In the genomic region with DNA sequence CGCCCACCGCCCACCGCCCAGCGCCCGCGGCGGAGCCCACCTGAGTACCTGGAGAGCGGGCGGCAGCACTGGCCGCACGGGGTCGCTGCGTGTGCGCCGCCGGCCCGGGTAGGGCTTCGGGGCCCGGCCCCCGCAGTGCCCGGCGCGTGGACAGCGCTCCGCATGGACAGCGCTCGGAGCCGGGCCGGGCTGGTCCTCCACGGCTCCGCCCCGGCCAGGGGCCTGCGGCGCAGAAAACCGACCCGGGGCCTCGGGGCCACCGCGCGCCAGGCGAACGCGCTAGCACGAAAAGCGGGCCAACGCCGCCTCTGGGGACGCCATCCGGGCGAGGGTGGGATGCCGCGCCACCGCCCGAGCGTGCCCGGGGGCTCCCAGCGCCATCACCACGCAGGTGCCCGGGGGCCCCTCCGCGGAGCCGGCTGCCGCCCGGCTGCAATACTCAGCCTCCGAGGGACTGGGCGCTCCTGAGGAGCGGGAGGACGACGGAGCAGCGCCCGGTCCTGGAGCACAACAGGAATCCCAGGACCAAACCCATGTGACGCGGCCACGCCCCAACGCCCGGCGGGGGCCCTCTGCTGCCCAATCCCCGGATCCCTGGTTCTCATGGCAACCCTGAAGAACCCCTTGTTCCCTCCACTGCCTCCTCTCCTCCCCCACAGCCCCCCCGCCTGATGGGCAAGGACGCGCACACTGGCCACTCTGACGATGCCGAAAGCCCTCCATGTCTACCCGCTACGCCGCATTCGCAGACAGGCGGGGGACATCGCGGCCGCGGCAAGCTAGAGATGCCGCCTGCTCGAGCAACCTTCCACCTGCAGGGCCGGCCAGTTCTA, we compare ENCODE assay signal across 8 cellular contexts. TPM values are rescaled to one million over a fixed set of nuclear protein-coding genes. Genes with fewer than 3 reads are reported as not detected.
DNase-seq lines count a peak whose midpoint lies in the region; ATAC-seq and TF ChIP-seq lines count a peak whose summit lies in the region.

A gene (minus strand): TSS at position 521 of the 833 bp plus-strand sequence. CDS start 50,574 bp downstream, outside the sequence.

- ATAC-seq in GM18511 (IDR thresholded peaks at IDR 0.05; ENCODE audit: unreplicated experiment) (no peak), GM18519 (IDR thresholded peaks at IDR 0.05; ENCODE audit: low FRiP score, unreplicated experiment) (no peak)

- peaks cover 15 to 22% of the 10 kb centered on the region in 2 donors for H3K27me3 Mint-ChIP-seq in CD4-positive, alpha-beta memory T cell

- TF ChIP-seq CTCF in astrocyte of the spinal cord (IDR thresholded peaks at IDR 0.05; ENCODE audit: low read depth, low read length) = peak; percentile 6
- TF ChIP-seq CTCF in prostate gland (IDR thresholded peaks at IDR 0.05) = peak in 3 of 4 experiments; percentile 8 to 39 (median 21)

- in situ Hi-C loops in astrocyte of the spinal cord (cut with HindIII; ENCODE audit: low sequenced_read_pairs) = no loop called here

- no peak within 1 kb of the TSS for H3K27ac ChIP-seq in CD4-positive, alpha-beta memory T cell (ENCODE audit: low read depth, low read length)
- H3K27ac ChIP-seq in prostate gland = peak within 1 kb of the TSS; percentile 47 to 49

- H3K36me3 ChIP-seq in CD4-positive, alpha-beta memory T cell (ENCODE audit: insufficient read depth, low read length) = no peaks in the 10 kb centered on the region
- no peaks in the 10 kb centered on the region for H3K36me3 ChIP-seq in prostate gland

- H3K27me3 ChIP-seq in CD4-positive, alpha-beta memory T cell (ENCODE audit: insufficient read depth, low read length) = peaks cover 3% of the 10 kb centered on the region
- H3K27me3 ChIP-seq in prostate gland (replicated peaks; ENCODE audit: insufficient read depth) = no peaks in the 10 kb centered on the region

- no peak for TF ChIP-seq POLR2A in prostate gland (IDR thresholded peaks at IDR 0.05)

- H3K4me1 Mint-ChIP-seq in CD4-positive, alpha-beta memory T cell = peaks cover 16 to 28% (median 24%) of the 10 kb centered on the region in 4 donors

- no peaks in the 10 kb centered on the region for H3K9me3 ChIP-seq in CD4-positive, alpha-beta memory T cell (ENCODE audit: control insufficient read depth in 1 of 2, low read length in 2 of 2)
- no peaks in the 10 kb centered on the region for H3K9me3 ChIP-seq in prostate gland

- H3K27ac Mint-ChIP-seq in CD4-positive, alpha-beta memory T cell = peak within 1 kb of the TSS in 6 of 7 donors; percentile 5 to 88 (median 60)

- no peak within 1 kb of the TSS for H3K4me3 ChIP-seq in CD4-positive, alpha-beta memory T cell (ENCODE audit: low read length in 2 of 2)
- H3K4me3 ChIP-seq in astrocyte of the spinal cord (ENCODE audit: low read depth, low read length) = peak within 1 kb of the TSS; percentile 36
- peak within 1 kb of the TSS; percentile 39 to 40 for H3K4me3 ChIP-seq in prostate gland

- peak within 1 kb of the TSS; percentile 74 to 86 (median 80) for H3K4me3 Mint-ChIP-seq in CD4-positive, alpha-beta memory T cell

- CTCF ChIA-PET in CD4-positive, alpha-beta memory T cell (lab: Charles Lee; ENCODE audit: partially characterized antibody) = no interaction called here

- H3K9me3 Mint-ChIP-seq in CD4-positive, alpha-beta memory T cell = peaks cover 0 to 8% (median 3%) of the 10 kb centered on the region in 8 donors

- peaks cover 7% of the 10 kb centered on the region for H3K4me1 ChIP-seq in CD4-positive, alpha-beta memory T cell (ENCODE audit: insufficient read depth, low read length)
- peaks cover 5% of the 10 kb centered on the region for H3K4me1 ChIP-seq in prostate gland (replicated peaks)

- DNase-seq in CD4-positive, alpha-beta memory T cell = peak in 1 of 5 donors; percentile 23
- peak; percentile 59 for DNase-seq in NCI-H146 treated with DMSO at 0.1 percent for 48 hours (lab: John Stamatoyannopoulos, UW; ENCODE audit: unreplicated experiment)
- peak; percentile 33 for DNase-seq in astrocyte of the spinal cord (ENCODE audit: low read depth, low spot score)
- peak; percentile 59 to 80 for DNase-seq in hippocampal formation (lab: John Stamatoyannopoulos, UW)
- no peak for DNase-seq in prostate gland (ENCODE audit: low spot score)
- no peak for DNase-seq in activated CD4-positive, alpha-beta T cell treated with anti-CD3 and anti-CD28 coated beads, Interleukin-2, amount 50 U/mL, for 4 hours

- 67% methylated on average over 78 of the region's 95 CpGs for WGBS in prostate gland

- POLR2A ChIA-PET in CD4-positive, alpha-beta memory T cell (lab: Charles Lee; ENCODE audit: partially characterized antibody) = no interaction called here

- intact Hi-C loops in CD4-positive, alpha-beta memory T cell (cut with micrococcal nuclease) = loop anchor here (1.0 to 5.0 kb wide), 4 partner anchors 42 to 380 kb away; no protein-coding TSS in a partner anchor
- intact Hi-C loops in prostate gland (cut with DNase I) = loop anchor here (10.0 kb wide), 1 partner anchor 362 kb away; no protein-coding TSS in a partner anchor

- peaks cover 0 to 10% of the 10 kb centered on the region in 2 donors for H3K36me3 Mint-ChIP-seq in CD4-positive, alpha-beta memory T cell

RNA-seq across cellular contexts. Expression of the gene that starts here (rescaled TPM):
- total RNA-seq in CD4-positive, alpha-beta memory T cell = 1 to 10 TPM; 7.4 to 7.7 TPM
- 1 to 10 TPM in 1 of 2 donors, under 1 TPM in 1; 0.83 to 2.5 TPM for polyA plus RNA-seq in CD4-positive, alpha-beta memory T cell
- total RNA-seq in prostate gland = 10 to 100 TPM; 54.3 to 63.1 TPM

Comparison
In these comparisons a context has a peak if more than half of its experiments do, and no peak if none do; other contexts are left out.
1. RNA of the gene that starts here (total RNA-seq): 54.3 to 63.1 TPM in prostate gland; 7.4 to 7.7 TPM in CD4-positive, alpha-beta memory T cell; every median in the first group is over 4 times any median in the second.
2. DNase-seq: peak in NCI-H146 treated with DMSO at 0.1 percent for 48 hours (single experiment), astrocyte of the spinal cord (single experiment) and hippocampal formation (2 of 2); none in prostate gland (single experiment) and activated CD4-positive, alpha-beta T cell treated with anti-CD3 and anti-CD28 coated beads, Interleukin-2, amount 50 U/mL, for 4 hours (0 of 2).
3. H3K4me3 ChIP-seq: peak in astrocyte of the spinal cord (single experiment) and prostate gland (2 of 2); none in CD4-positive, alpha-beta memory T cell (0 of 2).